10 cellular contexts compared by ENCODE assay signal in genomic region chr18:51342815-51343214, GRCh38.
DNase-seq lines count a peak whose midpoint lies in the region; ATAC-seq, FAIRE-seq and TF ChIP-seq lines count a peak whose summit lies in the region.
"Had no signal": no experiment of that assay in that cellular context is flagged by ENCODE, and none has a peak within 500 bp of the region (broad histone marks: within the 10 kb centered on the region; RNA-seq: fewer than 3 reads in every experiment).

No MANE protein-coding gene starts in this region.

- H2AFZ ChIP-seq in HepG2 (ENCODE audit: low read length) = no peak overlapping the region

- H3K27ac ChIP-seq in HepG2 (ENCODE audit: extremely low read length, insufficient read depth, low read length) = no peak overlapping the region
- H3K27ac ChIP-seq in right lobe of liver = no peak overlapping the region
- no peak overlapping the region for H3K27ac ChIP-seq in RWPE2 (ENCODE audit: poor library complexity, severe bottlenecking)
- H3K27ac ChIP-seq in colonic mucosa = no peak overlapping the region
- H3K27ac ChIP-seq: psoas muscle had no signal

- POLR2A ChIA-PET in HepG2 (lab: Yijun Ruan, JAX) = no interaction called here

- no peak for TF ChIP-seq RAD21 in HepG2 (CRISPR knock-in tag; IDR thresholded peaks at IDR 0.05)

- no peaks in the 10 kb centered on the region; a peak in 1 of 5 replicates for H3K27me3 ChIP-seq in HepG2 (ENCODE audit: control insufficient read depth in 1 of 2, insufficient read depth in 2 of 2, low read length in 2 of 2)
- H3K27me3 ChIP-seq in right lobe of liver = no peaks in the 10 kb centered on the region
- no peaks in the 10 kb centered on the region for H3K27me3 ChIP-seq in RWPE2 (ENCODE audit: insufficient read depth, poor library complexity, severe bottlenecking)
- H3K27me3 ChIP-seq in colonic mucosa = no peaks in the 10 kb centered on the region

- H3K36me3 ChIP-seq in HepG2 (replicated peaks in 1 of 2; ENCODE audit: control insufficient read depth in 1 of 2, insufficient read depth in 2 of 2, low read length in 2 of 2) (no peaks in the 10 kb centered on the region), right lobe of liver (no peaks in the 10 kb centered on the region), RWPE2 (ENCODE audit: low read depth) (no peaks in the 10 kb centered on the region), colonic mucosa (no peaks in the 10 kb centered on the region)

- ATAC-seq in HepG2 (peak; percentile 55; the same call in 2 of the 3 replicates), right lobe of liver (no peak), RWPE2 (ENCODE audit: low read depth) (peak; percentile 86), GM18519 (IDR thresholded peaks at IDR 0.05; ENCODE audit: low FRiP score, unreplicated experiment) (no peak)
- ATAC-seq: psoas muscle had no signal

- TF ChIP-seq CTCF in HepG2 (CRISPR knock-in tag; IDR thresholded peaks at IDR 0.05) (no peak), right lobe of liver (IDR thresholded peaks at IDR 0.05) (no peak), RWPE2 (IDR thresholded peaks at IDR 0.05; ENCODE audit: poor library complexity, severe bottlenecking) (no peak), fibroblast of villous mesenchyme (IDR thresholded peaks at IDR 0.05; ENCODE audit: insufficient read depth, low read depth, low read length) (no peak), colonic mucosa (IDR thresholded peaks at IDR 0.05) (no peak)

- H4K20me1 ChIP-seq in HepG2 (ENCODE audit: insufficient read depth, low read length) = no peaks in the 10 kb centered on the region

- H3K9me3 ChIP-seq in HepG2 (ENCODE audit: low read length) (no peaks in the 10 kb centered on the region), right lobe of liver (no peaks in the 10 kb centered on the region), RWPE2 (ENCODE audit: severe bottlenecking) (no peaks in the 10 kb centered on the region), colonic mucosa (no peaks in the 10 kb centered on the region)
- H3K9me3 ChIP-seq: psoas muscle had no signal

- H3K4me3 ChIP-seq in HepG2 (replicated peaks in 1 of 3; ENCODE audit: insufficient read depth in 1 of 3, low read depth in 2 of 3, low read length in 3 of 3) (no peak overlapping the region), right lobe of liver (no peak overlapping the region), RWPE2 (ENCODE audit: severe bottlenecking) (no peak overlapping the region), fibroblast of villous mesenchyme (ENCODE audit: low read depth, low read length) (no peak overlapping the region), colonic mucosa (no peak overlapping the region)
- H3K4me3 ChIP-seq: psoas muscle had no signal

- no TSS peak for BruUV-seq in HepG2 (replicated peaks; lab: Mats Ljungman, UMichigan)

- H3K9ac ChIP-seq in HepG2 (ENCODE audit: insufficient read depth, low read depth, low read length) (no peak overlapping the region), colonic mucosa (ENCODE audit: low read depth in 2 of 2, low read length in 2 of 2) (no peak overlapping the region)

- TF ChIP-seq EP300 in HepG2 (IDR thresholded peaks at IDR 0.05; ENCODE audit: low read depth in 2 of 2, low read length in 2 of 2) (no peak), HepG2 (CRISPR knock-in tag; IDR thresholded peaks at IDR 0.05; ENCODE audit: borderline replicate concordance) (no peak)

- H3K4me1 ChIP-seq in HepG2 (ENCODE audit: insufficient read depth, low read length) = peaks cover 10% of the 10 kb centered on the region; the same call in 1 of the 2 replicates
- H3K4me1 ChIP-seq in right lobe of liver = no peaks in the 10 kb centered on the region
- H3K4me1 ChIP-seq in RWPE2 (ENCODE audit: insufficient read depth, poor library complexity, severe bottlenecking) = peaks cover 24% of the 10 kb centered on the region
- H3K4me1 ChIP-seq in colonic mucosa = no peaks in the 10 kb centered on the region
- H3K4me1 ChIP-seq: psoas muscle had no signal

- H3K79me2 ChIP-seq in HepG2 (ENCODE audit: insufficient read depth, low read length) = no peaks in the 10 kb centered on the region

- no peak for FAIRE-seq in HepG2 (lab: Jason Lieb, UNC)
- FAIRE-seq in urothelium cell line (lab: Jason Lieb, UNC) = no peak

- in situ Hi-C loops in HepG2 (cut with HindIII; ENCODE audit: extremely low pct_ligation_motif_present, low pct_unique_long_range_greater_than_20kb) = no loop called here

- no peak overlapping the region for H3K4me2 ChIP-seq in HepG2 (ENCODE audit: low read depth, low read length)

- CTCF ChIA-PET in HepG2 (lab: Yijun Ruan, JAX; ENCODE audit: low intra/inter-chr PET ratio, low total read pairs) = no interaction called here

- intact Hi-C loops in HepG2 (cut with micrococcal nuclease; ENCODE audit: unreplicated experiment) = no loop called here
- intact Hi-C loops in right lobe of liver (cut with DNase I) = no loop called here
- intact Hi-C loops in colonic mucosa (cut with DNase I) = no loop called here

- TF ChIP-seq POLR2A in HepG2 (IDR thresholded peaks at IDR 0.05; ENCODE audit: insufficient read depth in 1 of 2, low read depth in 2 of 2, low read length in 2 of 2) (no peak), right lobe of liver (IDR thresholded peaks at IDR 0.05) (no peak)

- DNase-seq in HepG2 (ENCODE audit: low spot score) = peak; percentile 7
- no peak for DNase-seq in right lobe of liver
- no peak for DNase-seq in RWPE2 (ENCODE audit: low spot score)
- peak; percentile 79 for DNase-seq in fibroblast of villous mesenchyme (ENCODE audit: low read depth)
- peak; percentile 33 for DNase-seq in urothelium cell line (ENCODE audit: low spot score)
- no peak for DNase-seq in activated CD4-positive, CD25-positive, alpha-beta regulatory T cell (lab: John Stamatoyannopoulos, UW)
- no peak for DNase-seq in colonic mucosa
- DNase-seq: glutamatergic neuron, psoas muscle had no signal

TF ChIP-seq in HepG2, 621 proteins besides CTCF, POLR2A, EP300 and RAD21:
- no peak for TF ChIP-seq RBM22 (optimal IDR thresholded peaks at IDR 0.05; ENCODE audit: low read length)
- no peak for TF ChIP-seq NCOA1 (CRISPR knock-in tag; IDR thresholded peaks at IDR 0.05)
- TF ChIP-seq RNF219 (CRISPR knock-in tag; IDR thresholded peaks at IDR 0.05) = no peak
- no peak for TF ChIP-seq ZSCAN22 (CRISPR knock-in tag; IDR thresholded peaks at IDR 0.05)
- peak; percentile 31; the same call in 1 of the 2 replicates for TF ChIP-seq FOSL2 (CRISPR knock-in tag; IDR thresholded peaks at IDR 0.05)
- no peak for TF ChIP-seq CEBPB (IDR thresholded peaks at IDR 0.05; ENCODE audit: borderline replicate concordance, low read depth, low read length)
- no peak for TF ChIP-seq ZNF710 (CRISPR knock-in tag; IDR thresholded peaks at IDR 0.05; ENCODE audit: borderline replicate concordance)

Comparison
In these comparisons a context has a peak if more than half of its experiments do, and no peak if none do; other contexts are left out.
1. ATAC-seq: peak in HepG2 (single experiment) and RWPE2 (single experiment); none in right lobe of liver (0 of 4) and GM18519 (single experiment).
2. DNase-seq: peak in HepG2 (single experiment), fibroblast of villous mesenchyme (single experiment) and urothelium cell line (single experiment); none in right lobe of liver (0 of 3), RWPE2 (single experiment), activated CD4-positive, CD25-positive, alpha-beta regulatory T cell (0 of 4) and colonic mucosa (single experiment).